10 cellular contexts compared by ENCODE assay signal in genomic region chr14:58078068-58078467, GRCh38.
DNase-seq lines count a peak whose midpoint lies in the region; TF ChIP-seq lines count a peak whose summit lies in the region.
"Had no signal": no experiment of that assay in that cellular context is flagged by ENCODE, and none has a peak within 500 bp of the region (broad histone marks: within the 10 kb centered on the region; RNA-seq: fewer than 3 reads in every experiment).

No MANE protein-coding gene starts in this region.

- no peaks in the 10 kb centered on the region for H3K27me3 ChIP-seq in MG63

- in situ Hi-C loops in Caki2 (cut with HindIII; ENCODE audit: low pct_unique_long_range_greater_than_20kb, low sequenced_read_pairs) = no loop called here

- TF ChIP-seq CTCF in cardiac fibroblast (IDR thresholded peaks at IDR 0.05; ENCODE audit: low read depth, low read length) = no peak
- TF ChIP-seq CTCF in mesothelial cell of epicardium (IDR thresholded peaks at IDR 0.05; ENCODE audit: unreplicated experiment) = no peak

- H3K9me3 Mint-ChIP-seq in mesothelial cell of epicardium = no peaks in the 10 kb centered on the region
- H3K9me3 Mint-ChIP-seq: CD4-positive, alpha-beta memory T cell; stimulated activated memory B cell treated with anti-CD40 and anti-IgM and Interleukin-4, amounts not matched to agents 10 μg/mL and 1 μg/mL and 100 μg/mL, for 72 hours had no signal

- H3K27me3 Mint-ChIP-seq in mesothelial cell of epicardium (ENCODE audit: low read depth) = peaks cover 7% of the 10 kb centered on the region
- H3K27me3 Mint-ChIP-seq: stimulated activated memory B cell treated with anti-CD40 and anti-IgM and Interleukin-4, amounts not matched to agents 10 μg/mL and 1 μg/mL and 100 μg/mL, for 72 hours had no signal

- H3K4me3 Mint-ChIP-seq in mesothelial cell of epicardium = no peak overlapping the region
- H3K4me3 Mint-ChIP-seq: CD4-positive, alpha-beta memory T cell; stimulated activated memory B cell treated with anti-CD40 and anti-IgM and Interleukin-4, amounts not matched to agents 10 μg/mL and 1 μg/mL and 100 μg/mL, for 72 hours had no signal

- no peaks in the 10 kb centered on the region for H3K36me3 ChIP-seq in MG63

- DNase-seq in Caki2 (ENCODE audit: low read depth) (peak; percentile 41), MG63 (peak; percentile 43), cardiac fibroblast (ENCODE audit: low read depth in 2 of 2) (peak; percentile 49 to 72), mesothelial cell of epicardium (ENCODE audit: low spot score in 2 of 2, unreplicated experiment in 2 of 2) (no peak), NCI-H2171 (lab: John Stamatoyannopoulos, UW) (no peak), HuH-7.5 (ENCODE audit: low spot score) (no peak), NCI-H1105 treated with DMSO at 0.1 percent for 48 hours (lab: John Stamatoyannopoulos, UW) (no peak), NCI-H510A treated with DMSO at 0.1 percent for 48 hours (lab: John Stamatoyannopoulos, UW) (no peak)
- DNase-seq: CD4-positive, alpha-beta memory T cell had no signal

- peaks cover 21% of the 10 kb centered on the region for H3K4me1 Mint-ChIP-seq in mesothelial cell of epicardium
- H3K4me1 Mint-ChIP-seq: CD4-positive, alpha-beta memory T cell; stimulated activated memory B cell treated with anti-CD40 and anti-IgM and Interleukin-4, amounts not matched to agents 10 μg/mL and 1 μg/mL and 100 μg/mL, for 72 hours had no signal

- H3K36me3 Mint-ChIP-seq in mesothelial cell of epicardium = no peaks in the 10 kb centered on the region
- H3K36me3 Mint-ChIP-seq: CD4-positive, alpha-beta memory T cell; stimulated activated memory B cell treated with anti-CD40 and anti-IgM and Interleukin-4, amounts not matched to agents 10 μg/mL and 1 μg/mL and 100 μg/mL, for 72 hours had no signal

- no peak overlapping the region for H3K4me3 ChIP-seq in MG63
- no peak overlapping the region for H3K4me3 ChIP-seq in cardiac fibroblast (replicated peaks in 1 of 2; ENCODE audit: low read depth in 2 of 2, low read length in 2 of 2)

- no peaks in the 10 kb centered on the region for H3K9me3 ChIP-seq in MG63

- peak overlapping the region; percentile 82 for H3K27ac Mint-ChIP-seq in mesothelial cell of epicardium
- H3K27ac Mint-ChIP-seq: CD4-positive, alpha-beta memory T cell; stimulated activated memory B cell treated with anti-CD40 and anti-IgM and Interleukin-4, amounts not matched to agents 10 μg/mL and 1 μg/mL and 100 μg/mL, for 72 hours had no signal

Comparison
In these comparisons a context has a peak if more than half of its experiments do, and no peak if none do; other contexts are left out.
1. DNase-seq: peak in Caki2 (single experiment), MG63 (single experiment) and cardiac fibroblast (2 of 2); none in mesothelial cell of epicardium (0 of 2), NCI-H2171 (single experiment), HuH-7.5 (single experiment), NCI-H1105 treated with DMSO at 0.1 percent for 48 hours (single experiment) and NCI-H510A treated with DMSO at 0.1 percent for 48 hours (single experiment).